ENCODE assay signal across 8 cellular contexts in the genomic region with DNA sequence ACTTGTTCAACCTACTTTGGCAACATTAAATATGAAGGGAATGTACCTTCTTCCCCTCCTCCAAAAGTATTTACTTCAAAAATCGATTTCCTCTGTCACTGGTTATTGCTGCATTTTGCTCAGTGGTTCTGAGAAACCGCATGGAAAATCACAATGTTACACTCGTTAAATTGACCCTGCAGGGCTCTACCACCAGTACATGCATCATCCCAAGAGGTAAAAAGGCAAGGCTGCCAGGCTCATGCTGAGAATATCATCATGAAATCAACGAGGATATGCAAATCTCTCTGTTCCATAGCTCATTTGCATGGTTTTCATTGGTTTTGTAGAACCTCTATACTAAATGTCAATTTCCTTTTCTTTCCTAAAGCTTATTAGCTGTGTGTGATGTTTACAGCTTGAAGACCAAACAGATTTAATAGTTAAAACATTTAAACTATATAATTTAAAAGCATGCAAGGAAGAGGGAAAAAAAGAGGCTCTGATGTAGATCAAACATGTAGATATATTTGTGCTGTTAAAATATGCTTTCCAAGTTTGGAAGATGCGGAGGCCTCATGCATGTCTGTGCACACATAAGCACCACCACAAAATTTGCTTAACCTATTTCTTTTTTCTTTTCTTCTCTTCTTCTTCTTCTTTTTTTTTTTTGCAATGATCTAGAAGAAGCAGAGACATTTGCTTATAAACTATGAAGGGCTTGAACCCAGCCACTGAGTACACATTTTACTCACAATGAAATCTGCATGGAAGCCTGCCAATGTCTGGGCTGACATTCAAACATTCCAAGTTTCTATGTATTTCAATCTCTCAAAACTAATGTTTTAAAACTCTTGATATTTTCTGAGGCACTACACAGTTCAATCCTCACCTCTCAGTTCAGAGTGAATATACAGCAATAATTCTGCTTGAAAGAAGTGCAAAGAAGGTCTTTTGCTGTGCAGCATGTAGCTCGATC.
DNase-seq lines count a peak whose midpoint lies in the region; ATAC-seq and TF ChIP-seq lines count a peak whose summit lies in the region.

No MANE protein-coding gene starts in this region.

- H3K4me1 ChIP-seq in mucosa of descending colon (ENCODE audit: low read depth) (no peaks in the 10 kb centered on the region), neural progenitor cell (no peaks in the 10 kb centered on the region)

- TF ChIP-seq CTCF in mucosa of descending colon (IDR thresholded peaks at IDR 0.05): no peak
- no peak for TF ChIP-seq CTCF in neural progenitor cell (IDR thresholded peaks at IDR 0.05)

- no peak overlapping the region for H3K4me3 Mint-ChIP-seq in activated CD4-positive, alpha-beta T cell treated with anti-CD3 and anti-CD28 coated beads for 36 hours
- no peak overlapping the region for H3K4me3 Mint-ChIP-seq in activated T-helper 1 cell treated with anti-CD3 and anti-CD28 coated beads, Interleukin-12 subunit alpha, Interleukin-12 subunit beta, Interleukin-2, Interleukin-4 antibody, amounts not matched to agents 30 ng/mL and 10 ng/mL and 1 ng/mL, durations not matched to agents 14 hours and 24 hours and 36 hours
- H3K4me3 Mint-ChIP-seq in neural progenitor cell: no peak overlapping the region

- CTCF ChIA-PET in activated CD4-positive, alpha-beta T cell treated with anti-CD3 and anti-CD28 coated beads for 36 hours (lab: Charles Lee): interaction anchor here (0.6 to 0.9 kb wide), 5 partner anchors 11 to 331 kb away, joined by 3 to 6 read pairs (median 3); no protein-coding TSS in a partner anchor

- H3K9me3 ChIP-seq in mucosa of descending colon: no peaks in the 10 kb centered on the region
- no peaks in the 10 kb centered on the region for H3K9me3 ChIP-seq in neural progenitor cell (ENCODE audit: low read depth)

- no peak overlapping the region for H3K4me3 ChIP-seq in skeletal muscle cell (ENCODE audit: low read depth, low read length)
- no peak overlapping the region for H3K4me3 ChIP-seq in mucosa of descending colon
- no peak overlapping the region for H3K4me3 ChIP-seq in neural progenitor cell

- H3K27me3 ChIP-seq in neural progenitor cell: no peaks in the 10 kb centered on the region

- H3K36me3 ChIP-seq in mucosa of descending colon (ENCODE audit: low read depth): no peaks in the 10 kb centered on the region
- H3K36me3 ChIP-seq in neural progenitor cell: no peaks in the 10 kb centered on the region

- no peaks in the 10 kb centered on the region for H4K20me1 ChIP-seq in neural progenitor cell (ENCODE audit: low read depth)

- no peak overlapping the region for H3K27ac ChIP-seq in neural progenitor cell

- H3K4me2 ChIP-seq in neural progenitor cell: no peak overlapping the region

- peaks cover 58% of the 10 kb centered on the region for H3K4me1 Mint-ChIP-seq in activated CD4-positive, alpha-beta T cell treated with anti-CD3 and anti-CD28 coated beads for 36 hours
- peaks cover 68% of the 10 kb centered on the region for H3K4me1 Mint-ChIP-seq in activated T-helper 1 cell treated with anti-CD3 and anti-CD28 coated beads, Interleukin-12 subunit alpha, Interleukin-12 subunit beta, Interleukin-2, Interleukin-4 antibody, amounts not matched to agents 30 ng/mL and 10 ng/mL and 1 ng/mL, durations not matched to agents 14 hours and 24 hours and 36 hours (ENCODE audit: low read depth)
- H3K4me1 Mint-ChIP-seq in neural progenitor cell: no peaks in the 10 kb centered on the region

- POLR2A ChIA-PET in activated CD4-positive, alpha-beta T cell treated with anti-CD3 and anti-CD28 coated beads for 36 hours (lab: Charles Lee): no interaction called here

- H2AFZ ChIP-seq in neural progenitor cell (replicated peaks): no peak overlapping the region

- DNase-seq in activated CD4-positive, alpha-beta T cell treated with anti-CD3 and anti-CD28 coated beads for 36 hours: peak; percentile 37
- no peak for DNase-seq in activated CD4-positive, alpha-beta T cell treated with anti-CD3 and anti-CD28 coated beads, Interleukin-2, amount 50 U/mL, for 1 hour
- DNase-seq in activated T-helper 1 cell treated with anti-CD3 and anti-CD28 coated beads, Interleukin-12 subunit alpha, Interleukin-12 subunit beta, Interleukin-2, Interleukin-4 antibody, amounts not matched to agents 30 ng/mL and 10 ng/mL and 1 ng/mL, durations not matched to agents 14 hours and 24 hours and 36 hours (ENCODE audit: low spot score): no peak
- DNase-seq in skeletal muscle cell (ENCODE audit: low read depth): peak; percentile 44
- no peak for DNase-seq in mucosa of descending colon
- DNase-seq in AML-193 (lab: John Stamatoyannopoulos, UW): no peak
- DNase-seq in neural progenitor cell (ENCODE audit: low spot score): no peak

- no peaks in the 10 kb centered on the region for H3K79me2 ChIP-seq in neural progenitor cell (ENCODE audit: low read depth)

- ATAC-seq in activated CD4-positive, alpha-beta T cell treated with anti-CD3 and anti-CD28 coated beads for 36 hours: peak; percentile 46
- ATAC-seq in HG02678 (IDR thresholded peaks at IDR 0.05; ENCODE audit: unreplicated experiment): peak; percentile 64
- no peak for ATAC-seq in mucosa of descending colon

- H3K9me3 Mint-ChIP-seq in activated CD4-positive, alpha-beta T cell treated with anti-CD3 and anti-CD28 coated beads for 36 hours (ENCODE audit: low read depth): no peaks in the 10 kb centered on the region
- peaks cover 7% of the 10 kb centered on the region for H3K9me3 Mint-ChIP-seq in activated T-helper 1 cell treated with anti-CD3 and anti-CD28 coated beads, Interleukin-12 subunit alpha, Interleukin-12 subunit beta, Interleukin-2, Interleukin-4 antibody, amounts not matched to agents 30 ng/mL and 10 ng/mL and 1 ng/mL, durations not matched to agents 14 hours and 24 hours and 36 hours
- no peaks in the 10 kb centered on the region for H3K9me3 Mint-ChIP-seq in neural progenitor cell

- no peaks in the 10 kb centered on the region for H3F3A ChIP-seq in neural progenitor cell (ENCODE audit: low read depth)

- no peak overlapping the region for H3K9ac ChIP-seq in neural progenitor cell

- intact Hi-C loops in activated CD4-positive, alpha-beta T cell treated with anti-CD3 and anti-CD28 coated beads for 36 hours (cut with DNase I, micrococcal nuclease): loop anchor here in 1 of 2 experiments (1.0 kb wide), 1 partner anchor 11 kb away; no protein-coding TSS in a partner anchor
- intact Hi-C loops in activated T-helper 1 cell treated with anti-CD3 and anti-CD28 coated beads, Interleukin-12 subunit alpha, Interleukin-12 subunit beta, Interleukin-2, Interleukin-4 antibody, amounts not matched to agents 30 ng/mL and 10 ng/mL and 1 ng/mL, durations not matched to agents 14 hours and 24 hours and 36 hours (cut with micrococcal nuclease): loop anchor here (1.0 kb wide), 1 partner anchor 11 kb away; no protein-coding TSS in a partner anchor
- intact Hi-C loops in mucosa of descending colon (cut with DNase I, micrococcal nuclease): no loop called here

- peak overlapping the region; percentile 38 for H3K27ac Mint-ChIP-seq in activated CD4-positive, alpha-beta T cell treated with anti-CD3 and anti-CD28 coated beads for 36 hours
- peak overlapping the region; percentile 2 for H3K27ac Mint-ChIP-seq in activated T-helper 1 cell treated with anti-CD3 and anti-CD28 coated beads, Interleukin-12 subunit alpha, Interleukin-12 subunit beta, Interleukin-2, Interleukin-4 antibody, amounts not matched to agents 30 ng/mL and 10 ng/mL and 1 ng/mL, durations not matched to agents 14 hours and 24 hours and 36 hours
- H3K27ac Mint-ChIP-seq in neural progenitor cell: no peak overlapping the region

- peaks cover 24% of the 10 kb centered on the region for H3K36me3 Mint-ChIP-seq in activated CD4-positive, alpha-beta T cell treated with anti-CD3 and anti-CD28 coated beads for 36 hours (ENCODE audit: low read depth)
- H3K36me3 Mint-ChIP-seq in activated T-helper 1 cell treated with anti-CD3 and anti-CD28 coated beads, Interleukin-12 subunit alpha, Interleukin-12 subunit beta, Interleukin-2, Interleukin-4 antibody, amounts not matched to agents 30 ng/mL and 10 ng/mL and 1 ng/mL, durations not matched to agents 14 hours and 24 hours and 36 hours (ENCODE audit: low read depth): peaks cover 51% of the 10 kb centered on the region
- H3K36me3 Mint-ChIP-seq in neural progenitor cell: no peaks in the 10 kb centered on the region

- no peaks in the 10 kb centered on the region for H3K27me3 Mint-ChIP-seq in activated CD4-positive, alpha-beta T cell treated with anti-CD3 and anti-CD28 coated beads for 36 hours
- H3K27me3 Mint-ChIP-seq in activated T-helper 1 cell treated with anti-CD3 and anti-CD28 coated beads, Interleukin-12 subunit alpha, Interleukin-12 subunit beta, Interleukin-2, Interleukin-4 antibody, amounts not matched to agents 30 ng/mL and 10 ng/mL and 1 ng/mL, durations not matched to agents 14 hours and 24 hours and 36 hours (ENCODE audit: insufficient read depth): no peaks in the 10 kb centered on the region
- H3K27me3 Mint-ChIP-seq in neural progenitor cell (ENCODE audit: insufficient read depth, low read depth): no peaks in the 10 kb centered on the region

Comparison
In these comparisons a context has a peak if more than half of its experiments do, and no peak if none do; other contexts are left out.
1. DNase-seq: peak in activated CD4-positive, alpha-beta T cell treated with anti-CD3 and anti-CD28 coated beads for 36 hours (single experiment) and skeletal muscle cell (single experiment); none in activated CD4-positive, alpha-beta T cell treated with anti-CD3 and anti-CD28 coated beads, Interleukin-2, amount 50 U/mL, for 1 hour (single experiment), activated T-helper 1 cell treated with anti-CD3 and anti-CD28 coated beads, Interleukin-12 subunit alpha, Interleukin-12 subunit beta, Interleukin-2, Interleukin-4 antibody, amounts not matched to agents 30 ng/mL and 10 ng/mL and 1 ng/mL, durations not matched to agents 14 hours and 24 hours and 36 hours (single experiment), mucosa of descending colon (0 of 3), AML-193 (0 of 2) and neural progenitor cell (single experiment).